In genomic region chr7:16431646-16432424, GRCh38 we compare ENCODE assay signal across 8 cellular contexts. TPM values are rescaled to one million over a fixed set of nuclear protein-coding genes. Genes with fewer than 3 reads are reported as not detected.
DNase-seq lines count a peak whose midpoint lies in the region; ATAC-seq and TF ChIP-seq lines count a peak whose summit lies in the region.

No MANE protein-coding gene starts in this region.

- H3K4me1 ChIP-seq in right lobe of liver: no peaks in the 10 kb centered on the region

- TF ChIP-seq CTCF in AG04450 (IDR thresholded peaks at IDR 0.05; ENCODE audit: low read depth, low read length): peak; percentile 48
- peak; percentile 29 for TF ChIP-seq CTCF in cardiac fibroblast (IDR thresholded peaks at IDR 0.05; ENCODE audit: low read depth, low read length)
- peak; percentile 38 to 61 (median 53) for TF ChIP-seq CTCF in right lobe of liver (IDR thresholded peaks at IDR 0.05)

- no peak for TF ChIP-seq POLR2A in right lobe of liver (IDR thresholded peaks at IDR 0.05)

- POLR2A ChIA-PET in AG04450 (lab: Yijun Ruan, JAX): no interaction called here

- no peaks in the 10 kb centered on the region for H3K36me3 ChIP-seq in right lobe of liver

- no peak overlapping the region for H3K27ac ChIP-seq in AG04450 (ENCODE audit: low read depth, low read length)
- H3K27ac ChIP-seq in right lobe of liver: no peak overlapping the region

- intact Hi-C loops in right lobe of liver (cut with DNase I): no loop called here

- DNase-seq in AG04450 (ENCODE audit: low read depth, low spot score): no peak
- peak; percentile 67 for DNase-seq in ELR (ENCODE audit: low read depth)
- peak; percentile 52 for DNase-seq in NCI-H526 treated with DMSO at 0.1 percent for 48 hours (lab: John Stamatoyannopoulos, UW)
- peak in 1 of 2 donors; percentile 51 for DNase-seq in cardiac fibroblast (ENCODE audit: low read depth in 2 of 2)
- DNase-seq in right lobe of liver: no peak
- no peak for DNase-seq in NCI-H2196 (lab: John Stamatoyannopoulos, UW; ENCODE audit: unreplicated experiment)
- no peak for DNase-seq in ecto neural progenitor cell (ENCODE audit: low spot score)

- H3K4me3 ChIP-seq in AG04450 (ENCODE audit: low read depth, low read length) (no peak overlapping the region), cardiac fibroblast (replicated peaks in 1 of 2; ENCODE audit: low read depth in 2 of 2, low read length in 2 of 2) (no peak overlapping the region), right lobe of liver (no peak overlapping the region)

- CTCF ChIA-PET in AG04450 (lab: Charles Lee): interaction anchor here (0.7 to 7.2 kb wide), 5 partner anchors 10 to 202 kb away, joined by 3 to 127 read pairs (median 3); no protein-coding TSS in a partner anchor

- H3K9me3 ChIP-seq in AG04450 (ENCODE audit: control insufficient read depth, insufficient read depth, low read length) (no peaks in the 10 kb centered on the region), right lobe of liver (no peaks in the 10 kb centered on the region)

- no peaks in the 10 kb centered on the region for H3K27me3 ChIP-seq in AG04450 (ENCODE audit: control insufficient read depth, insufficient read depth, low read length)
- H3K27me3 ChIP-seq in right lobe of liver: no peaks in the 10 kb centered on the region

- 88% methylated on average over 2 of the region's 2 CpGs for WGBS in right lobe of liver (ENCODE audit: insufficient coverage, low coverage, low lambda C conversion rate, missing lambda C conversion rate)

- ATAC-seq in HG02798 (IDR thresholded peaks at IDR 0.05; ENCODE audit: poor library complexity, unreplicated experiment) (peak; percentile 79), right lobe of liver (peak; percentile 82 to 93 (median 86))

RNA-seq across cellular contexts. Expression of gene CRPPA, which starts 10.5 kb away (rescaled TPM):
- polyA plus RNA-seq in AG04450 (2011; rRNA removed): 0.92 and 1.1 TPM in 2 replicates
- polyA minus RNA-seq in AG04450 (2011; rRNA and poly(A)+ RNA removed): 1.3 and 1.9 TPM in 2 replicates
- total RNA-seq in right lobe of liver: 1 to 10 TPM; 1.2 to 3.3 (median 2.5) TPM

RNA-seq across cellular contexts. Expression of gene SOSTDC1, which starts 33.7 kb away (rescaled TPM):
- 0.11 and 0.14 TPM in 2 replicates for polyA plus RNA-seq in AG04450 (2011; rRNA removed)
- not detected in 2 replicates for polyA minus RNA-seq in AG04450 (2011; rRNA and poly(A)+ RNA removed)
- total RNA-seq in right lobe of liver: not detected

Comparison
In these comparisons a context has a peak if more than half of its experiments do, and no peak if none do; other contexts are left out.
1. DNase-seq: peak in ELR (single experiment) and NCI-H526 treated with DMSO at 0.1 percent for 48 hours (single experiment); none in AG04450 (single experiment), right lobe of liver (0 of 3), NCI-H2196 (single experiment) and ecto neural progenitor cell (single experiment).
2. Peak in every context shown above with its lines, with median percentiles within 50 percentile points of each other: CTCF ChIP-seq.